ENCODE assay signal across 11 cellular contexts in the genomic region with DNA sequence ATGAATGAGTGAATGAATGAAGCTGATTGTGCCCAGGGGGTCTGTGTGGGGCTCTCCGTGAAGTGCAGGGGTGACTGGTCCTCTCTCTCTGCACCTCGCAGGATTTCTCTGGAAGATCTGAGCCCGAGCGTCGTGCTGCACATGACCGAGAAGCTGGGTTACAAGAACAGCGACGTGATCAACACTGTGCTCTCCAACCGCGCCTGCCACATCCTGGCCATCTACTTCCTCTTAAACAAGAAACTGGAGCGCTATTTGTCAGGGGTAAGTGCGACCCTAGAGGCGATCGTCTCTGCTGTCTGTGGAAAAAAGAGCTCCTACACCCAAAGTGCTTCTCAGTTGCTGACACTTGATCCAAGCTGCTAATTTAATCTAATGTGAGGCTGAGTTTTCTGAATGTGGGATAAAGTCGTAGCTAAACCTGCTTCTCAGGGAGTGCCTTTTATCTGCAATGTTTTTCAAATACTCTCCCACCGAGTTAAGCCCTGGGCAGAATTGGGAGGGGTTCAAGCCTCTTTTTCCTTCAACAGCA.
DNase-seq lines count a peak whose midpoint lies in the region; ATAC-seq, FAIRE-seq and TF ChIP-seq lines count a peak whose summit lies in the region.
"Had no signal": no experiment of that assay in that cellular context is flagged by ENCODE, and none has a peak within 500 bp of the region (broad histone marks: within the 10 kb centered on the region; RNA-seq: fewer than 3 reads in every experiment).

No MANE protein-coding gene starts in this region.

- POLR2A ChIA-PET in OCI-LY7 (lab: Charles Lee) = interaction anchor here (0.6 kb wide), 1 partner anchor 8 kb away, joined by 3 read pairs; no protein-coding TSS in a partner anchor

- H3K27ac ChIP-seq in OCI-LY7 (ENCODE audit: low read depth, low read length, poor library complexity, severe bottlenecking) (no peak overlapping the region), small intestine (ENCODE audit: low read depth in 1 of 2, low read length in 1 of 2) (no peak overlapping the region)
- H3K27ac ChIP-seq: PC-9 had no signal

- intact Hi-C loops in OCI-LY7 (cut with micrococcal nuclease; ENCODE audit: unreplicated experiment) = no loop called here
- intact Hi-C loops in activated T-helper 2 cell treated with anti-CD3 and anti-CD28 coated beads, Interferon-gamma antibody, Interleukin-2, Interleukin-4, amounts not matched to agents 10 μg/mL and 5 μg/mL and 100 μg/mL, durations not matched to agents 14 hours and 24 hours and 36 hours (cut with micrococcal nuclease) = no loop called here

- WGBS in small intestine, 3 donors = 67 to 83% (median 75%) methylated on average over 16 of the region's 16 CpGs

- no peak overlapping the region for H2AFZ ChIP-seq in OCI-LY7 (ENCODE audit: low read length)
- H2AFZ ChIP-seq: PC-9 had no signal

- BruUV-seq in OCI-LY7 (replicated peaks; lab: Mats Ljungman, UMichigan) = no TSS peak

- no peaks in the 10 kb centered on the region for H4K20me1 ChIP-seq in OCI-LY7 (ENCODE audit: insufficient read depth, low read length)

- H3K4me3 Mint-ChIP-seq in activated T-helper 2 cell treated with anti-CD3 and anti-CD28 coated beads, Interferon-gamma antibody, Interleukin-2, Interleukin-4, amounts not matched to agents 10 μg/mL and 5 μg/mL and 100 μg/mL, durations not matched to agents 14 hours and 24 hours and 36 hours (ENCODE audit: low read depth) = no peak overlapping the region
- H3K4me3 Mint-ChIP-seq: activated B cell treated with CpG ODN at 0.5 μM for 24 hours, nephron had no signal

- H3K4me1 ChIP-seq in OCI-LY7 (ENCODE audit: insufficient read depth, low read length, poor library complexity, severe bottlenecking) = no peaks in the 10 kb centered on the region
- no peaks in the 10 kb centered on the region for H3K4me1 ChIP-seq in small intestine (ENCODE audit: control insufficient read depth in 2 of 2, insufficient read depth in 1 of 2, low read depth in 1 of 2, low read length in 1 of 2)

- H3K36me3 ChIP-seq in H7 (replicated peaks; ENCODE audit: control insufficient read depth, insufficient read depth, low read length) (no peaks in the 10 kb centered on the region; the same call in 1 of the 2 replicates), OCI-LY7 (ENCODE audit: insufficient read depth, low read length) (no peaks in the 10 kb centered on the region), small intestine (ENCODE audit: control insufficient read depth in 2 of 2, insufficient read depth in 2 of 2, low read length in 2 of 2) (no peaks in the 10 kb centered on the region)

- H3K9me3 ChIP-seq in OCI-LY7 (ENCODE audit: low read length) (no peaks in the 10 kb centered on the region), small intestine (ENCODE audit: control insufficient read depth, low read depth) (no peaks in the 10 kb centered on the region)

- peaks cover 15% of the 10 kb centered on the region for H3K9me3 Mint-ChIP-seq in activated T-helper 2 cell treated with anti-CD3 and anti-CD28 coated beads, Interferon-gamma antibody, Interleukin-2, Interleukin-4, amounts not matched to agents 10 μg/mL and 5 μg/mL and 100 μg/mL, durations not matched to agents 14 hours and 24 hours and 36 hours
- H3K9me3 Mint-ChIP-seq: activated B cell treated with CpG ODN at 0.5 μM for 24 hours, nephron had no signal

- H3K79me2 ChIP-seq in OCI-LY7 (ENCODE audit: insufficient read depth, low read depth, low read length) = no peaks in the 10 kb centered on the region

- no peak overlapping the region for H3K4me2 ChIP-seq in OCI-LY7 (ENCODE audit: low read length)
- H3K4me2 ChIP-seq: PC-9 had no signal

- H3K9me2 ChIP-seq in OCI-LY7 (ENCODE audit: insufficient read depth, low read length) = no peaks in the 10 kb centered on the region

- peaks cover 10% of the 10 kb centered on the region for H3K4me1 Mint-ChIP-seq in activated T-helper 2 cell treated with anti-CD3 and anti-CD28 coated beads, Interferon-gamma antibody, Interleukin-2, Interleukin-4, amounts not matched to agents 10 μg/mL and 5 μg/mL and 100 μg/mL, durations not matched to agents 14 hours and 24 hours and 36 hours (ENCODE audit: low read depth)
- H3K4me1 Mint-ChIP-seq: activated B cell treated with CpG ODN at 0.5 μM for 24 hours, nephron had no signal

- peak; percentile 43 for DNase-seq in H7
- peak; percentile 22 for DNase-seq in OCI-LY7 (ENCODE audit: low spot score)
- DNase-seq in activated T-helper 2 cell treated with anti-CD3 and anti-CD28 coated beads, Interferon-gamma antibody, Interleukin-2, Interleukin-4, amounts not matched to agents 10 μg/mL and 5 μg/mL and 100 μg/mL, durations not matched to agents 14 hours and 24 hours and 36 hours (ENCODE audit: low spot score) = peak; percentile 15
- DNase-seq in small intestine = peak; percentile 43
- DNase-seq in T1000 (lab: John Stamatoyannopoulos, UW) = no peak
- DNase-seq: activated B cell treated with CpG ODN at 0.5 μM for 24 hours, DMS79 treated with DMSO at 0.1 percent for 48 hours, PC-9 had no signal

- CTCF ChIA-PET in OCI-LY7 (lab: Charles Lee; ENCODE audit: unreplicated experiment) = no interaction called here

- H3K27ac Mint-ChIP-seq in activated T-helper 2 cell treated with anti-CD3 and anti-CD28 coated beads, Interferon-gamma antibody, Interleukin-2, Interleukin-4, amounts not matched to agents 10 μg/mL and 5 μg/mL and 100 μg/mL, durations not matched to agents 14 hours and 24 hours and 36 hours = no peak overlapping the region
- H3K27ac Mint-ChIP-seq: activated B cell treated with CpG ODN at 0.5 μM for 24 hours, nephron had no signal

- no peak overlapping the region for H3K4me3 ChIP-seq in H7 (ENCODE audit: insufficient read depth, low read depth, low read length)
- H3K4me3 ChIP-seq in OCI-LY7 (ENCODE audit: low read depth, low read length, poor library complexity, severe bottlenecking) = no peak overlapping the region
- no peak overlapping the region for H3K4me3 ChIP-seq in small intestine (ENCODE audit: low read depth in 1 of 2, low read length in 2 of 2)
- H3K4me3 ChIP-seq: PC-9 had no signal

- no peaks in the 10 kb centered on the region for H3K27me3 ChIP-seq in H7 (ENCODE audit: control insufficient read depth, insufficient read depth, low read length)
- no peaks in the 10 kb centered on the region for H3K27me3 ChIP-seq in small intestine (ENCODE audit: control insufficient read depth in 2 of 2, insufficient read depth in 2 of 2, low read length in 2 of 2)

- no peaks in the 10 kb centered on the region for H3K36me3 Mint-ChIP-seq in activated T-helper 2 cell treated with anti-CD3 and anti-CD28 coated beads, Interferon-gamma antibody, Interleukin-2, Interleukin-4, amounts not matched to agents 10 μg/mL and 5 μg/mL and 100 μg/mL, durations not matched to agents 14 hours and 24 hours and 36 hours (ENCODE audit: low read depth)

- H3K27me3 Mint-ChIP-seq in activated T-helper 2 cell treated with anti-CD3 and anti-CD28 coated beads, Interferon-gamma antibody, Interleukin-2, Interleukin-4, amounts not matched to agents 10 μg/mL and 5 μg/mL and 100 μg/mL, durations not matched to agents 14 hours and 24 hours and 36 hours (ENCODE audit: low read depth) = peaks cover 12% of the 10 kb centered on the region

- ATAC-seq in HG03469 (IDR thresholded peaks at IDR 0.05; ENCODE audit: unreplicated experiment) = no peak
- ATAC-seq in GM18858 (IDR thresholded peaks at IDR 0.05; ENCODE audit: unreplicated experiment) = no peak

- no peak for TF ChIP-seq CTCF in OCI-LY7 (conservative IDR thresholded peaks at IDR 0.05; ENCODE audit: low read length)

- no peak for FAIRE-seq in small intestine (lab: Jason Lieb, UNC)
